1 cellular context compared by ENCODE assay signal in the genomic region with DNA sequence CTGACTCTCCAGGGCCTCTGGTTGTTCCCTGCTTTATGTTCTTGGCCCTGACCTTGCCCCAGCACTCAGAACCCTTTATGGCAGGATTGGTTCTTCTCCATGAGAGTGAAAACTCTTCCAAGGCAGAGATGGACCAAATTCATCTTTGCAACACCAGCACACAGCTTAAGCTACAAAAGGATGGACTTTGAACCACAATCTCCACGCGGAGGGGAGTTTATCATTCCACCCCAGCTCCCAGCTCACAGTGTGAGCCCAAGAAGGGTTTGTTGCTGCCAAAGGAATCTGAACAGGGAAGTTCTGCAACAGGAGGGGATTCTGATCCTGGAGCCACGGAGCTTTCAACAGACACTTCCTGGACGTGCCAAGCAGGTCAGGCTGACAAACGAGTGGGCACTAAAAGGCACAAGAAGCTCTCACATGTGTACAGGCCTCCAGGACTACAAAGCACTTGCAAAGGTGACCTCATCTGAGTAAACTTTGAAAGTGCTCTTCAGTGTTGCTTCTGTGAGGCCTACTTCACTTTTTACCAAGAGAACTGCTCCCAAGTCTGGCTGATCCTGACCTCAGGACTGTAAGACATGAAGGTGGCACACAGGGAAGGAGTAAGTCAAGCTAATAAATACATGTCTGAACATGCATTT.
TF ChIP-seq lines count a peak whose summit lies in the region.

No MANE protein-coding gene starts in this region.

TF ChIP-seq in HepG2, 621 proteins besides CTCF, POLR2A, EP300 and RAD21 (continued from another document and continues in another):
- TF ChIP-seq, protein P1, sequence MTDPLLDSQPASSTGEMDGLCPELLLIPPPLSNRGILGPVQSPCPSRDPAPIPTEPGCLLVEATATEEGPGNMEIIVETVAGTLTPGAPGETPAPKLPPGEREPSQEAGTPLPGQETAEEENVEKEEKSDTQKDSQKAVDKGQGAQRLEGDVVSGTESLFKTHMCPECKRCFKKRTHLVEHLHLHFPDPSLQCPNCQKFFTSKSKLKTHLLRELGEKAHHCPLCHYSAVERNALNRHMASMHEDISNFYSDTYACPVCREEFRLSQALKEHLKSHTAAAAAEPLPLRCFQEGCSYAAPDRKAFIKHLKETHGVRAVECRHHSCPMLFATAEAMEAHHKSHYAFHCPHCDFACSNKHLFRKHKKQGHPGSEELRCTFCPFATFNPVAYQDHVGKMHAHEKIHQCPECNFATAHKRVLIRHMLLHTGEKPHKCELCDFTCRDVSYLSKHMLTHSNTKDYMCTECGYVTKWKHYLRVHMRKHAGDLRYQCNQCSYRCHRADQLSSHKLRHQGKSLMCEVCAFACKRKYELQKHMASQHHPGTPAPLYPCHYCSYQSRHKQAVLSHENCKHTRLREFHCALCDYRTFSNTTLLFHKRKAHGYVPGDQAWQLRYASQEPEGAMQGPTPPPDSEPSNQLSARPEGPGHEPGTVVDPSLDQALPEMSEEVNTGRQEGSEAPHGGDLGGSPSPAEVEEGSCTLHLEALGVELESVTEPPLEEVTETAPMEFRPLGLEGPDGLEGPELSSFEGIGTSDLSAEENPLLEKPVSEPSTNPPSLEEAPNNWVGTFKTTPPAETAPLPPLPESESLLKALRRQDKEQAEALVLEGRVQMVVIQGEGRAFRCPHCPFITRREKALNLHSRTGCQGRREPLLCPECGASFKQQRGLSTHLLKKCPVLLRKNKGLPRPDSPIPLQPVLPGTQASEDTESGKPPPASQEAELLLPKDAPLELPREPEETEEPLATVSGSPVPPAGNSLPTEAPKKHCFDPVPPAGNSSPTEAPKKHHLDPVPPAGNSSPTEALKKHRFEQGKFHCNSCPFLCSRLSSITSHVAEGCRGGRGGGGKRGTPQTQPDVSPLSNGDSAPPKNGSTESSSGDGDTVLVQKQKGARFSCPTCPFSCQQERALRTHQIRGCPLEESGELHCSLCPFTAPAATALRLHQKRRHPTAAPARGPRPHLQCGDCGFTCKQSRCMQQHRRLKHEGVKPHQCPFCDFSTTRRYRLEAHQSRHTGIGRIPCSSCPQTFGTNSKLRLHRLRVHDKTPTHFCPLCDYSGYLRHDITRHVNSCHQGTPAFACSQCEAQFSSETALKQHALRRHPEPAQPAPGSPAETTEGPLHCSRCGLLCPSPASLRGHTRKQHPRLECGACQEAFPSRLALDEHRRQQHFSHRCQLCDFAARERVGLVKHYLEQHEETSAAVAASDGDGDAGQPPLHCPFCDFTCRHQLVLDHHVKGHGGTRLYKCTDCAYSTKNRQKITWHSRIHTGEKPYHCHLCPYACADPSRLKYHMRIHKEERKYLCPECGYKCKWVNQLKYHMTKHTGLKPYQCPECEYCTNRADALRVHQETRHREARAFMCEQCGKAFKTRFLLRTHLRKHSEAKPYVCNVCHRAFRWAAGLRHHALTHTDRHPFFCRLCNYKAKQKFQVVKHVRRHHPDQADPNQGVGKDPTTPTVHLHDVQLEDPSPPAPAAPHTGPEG (CRISPR knock-in tag; IDR thresholded peaks at IDR 0.05), result 0 out of 2 replicates have a peak, but pooled peaks have one; percentile 39
- TF ChIP-seq, protein P2, sequence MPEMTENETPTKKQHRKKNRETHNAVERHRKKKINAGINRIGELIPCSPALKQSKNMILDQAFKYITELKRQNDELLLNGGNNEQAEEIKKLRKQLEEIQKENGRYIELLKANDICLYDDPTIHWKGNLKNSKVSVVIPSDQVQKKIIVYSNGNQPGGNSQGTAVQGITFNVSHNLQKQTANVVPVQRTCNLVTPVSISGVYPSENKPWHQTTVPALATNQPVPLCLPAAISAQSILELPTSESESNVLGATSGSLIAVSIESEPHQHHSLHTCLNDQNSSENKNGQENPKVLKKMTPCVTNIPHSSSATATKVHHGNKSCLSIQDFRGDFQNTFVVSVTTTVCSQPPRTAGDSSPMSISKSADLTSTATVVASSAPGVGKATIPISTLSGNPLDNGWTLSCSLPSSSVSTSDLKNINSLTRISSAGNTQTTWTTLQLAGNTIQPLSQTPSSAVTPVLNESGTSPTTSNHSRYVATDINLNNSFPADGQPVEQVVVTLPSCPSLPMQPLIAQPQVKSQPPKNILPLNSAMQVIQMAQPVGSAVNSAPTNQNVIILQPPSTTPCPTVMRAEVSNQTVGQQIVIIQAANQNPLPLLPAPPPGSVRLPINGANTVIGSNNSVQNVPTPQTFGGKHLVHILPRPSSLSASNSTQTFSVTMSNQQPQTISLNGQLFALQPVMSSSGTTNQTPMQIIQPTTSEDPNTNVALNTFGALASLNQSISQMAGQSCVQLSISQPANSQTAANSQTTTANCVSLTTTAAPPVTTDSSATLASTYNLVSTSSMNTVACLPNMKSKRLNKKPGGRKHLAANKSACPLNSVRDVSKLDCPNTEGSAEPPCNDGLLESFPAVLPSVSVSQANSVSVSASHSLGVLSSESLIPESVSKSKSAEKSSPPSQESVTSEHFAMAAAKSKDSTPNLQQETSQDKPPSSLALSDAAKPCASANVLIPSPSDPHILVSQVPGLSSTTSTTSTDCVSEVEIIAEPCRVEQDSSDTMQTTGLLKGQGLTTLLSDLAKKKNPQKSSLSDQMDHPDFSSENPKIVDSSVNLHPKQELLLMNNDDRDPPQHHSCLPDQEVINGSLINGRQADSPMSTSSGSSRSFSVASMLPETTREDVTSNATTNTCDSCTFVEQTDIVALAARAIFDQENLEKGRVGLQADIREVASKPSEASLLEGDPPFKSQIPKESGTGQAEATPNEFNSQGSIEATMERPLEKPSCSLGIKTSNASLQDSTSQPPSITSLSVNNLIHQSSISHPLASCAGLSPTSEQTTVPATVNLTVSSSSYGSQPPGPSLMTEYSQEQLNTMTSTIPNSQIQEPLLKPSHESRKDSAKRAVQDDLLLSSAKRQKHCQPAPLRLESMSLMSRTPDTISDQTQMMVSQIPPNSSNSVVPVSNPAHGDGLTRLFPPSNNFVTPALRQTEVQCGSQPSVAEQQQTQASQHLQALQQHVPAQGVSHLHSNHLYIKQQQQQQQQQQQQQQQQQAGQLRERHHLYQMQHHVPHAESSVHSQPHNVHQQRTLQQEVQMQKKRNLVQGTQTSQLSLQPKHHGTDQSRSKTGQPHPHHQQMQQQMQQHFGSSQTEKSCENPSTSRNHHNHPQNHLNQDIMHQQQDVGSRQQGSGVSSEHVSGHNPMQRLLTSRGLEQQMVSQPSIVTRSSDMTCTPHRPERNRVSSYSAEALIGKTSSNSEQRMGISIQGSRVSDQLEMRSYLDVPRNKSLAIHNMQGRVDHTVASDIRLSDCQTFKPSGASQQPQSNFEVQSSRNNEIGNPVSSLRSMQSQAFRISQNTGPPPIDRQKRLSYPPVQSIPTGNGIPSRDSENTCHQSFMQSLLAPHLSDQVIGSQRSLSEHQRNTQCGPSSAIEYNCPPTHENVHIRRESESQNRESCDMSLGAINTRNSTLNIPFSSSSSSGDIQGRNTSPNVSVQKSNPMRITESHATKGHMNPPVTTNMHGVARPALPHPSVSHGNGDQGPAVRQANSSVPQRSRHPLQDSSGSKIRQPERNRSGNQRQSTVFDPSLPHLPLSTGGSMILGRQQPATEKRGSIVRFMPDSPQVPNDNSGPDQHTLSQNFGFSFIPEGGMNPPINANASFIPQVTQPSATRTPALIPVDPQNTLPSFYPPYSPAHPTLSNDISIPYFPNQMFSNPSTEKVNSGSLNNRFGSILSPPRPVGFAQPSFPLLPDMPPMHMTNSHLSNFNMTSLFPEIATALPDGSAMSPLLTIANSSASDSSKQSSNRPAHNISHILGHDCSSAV (CRISPR knock-in tag; IDR thresholded peaks at IDR 0.05; ENCODE audit: borderline replicate concordance), result no peak
- TF ChIP-seq, protein P3, sequence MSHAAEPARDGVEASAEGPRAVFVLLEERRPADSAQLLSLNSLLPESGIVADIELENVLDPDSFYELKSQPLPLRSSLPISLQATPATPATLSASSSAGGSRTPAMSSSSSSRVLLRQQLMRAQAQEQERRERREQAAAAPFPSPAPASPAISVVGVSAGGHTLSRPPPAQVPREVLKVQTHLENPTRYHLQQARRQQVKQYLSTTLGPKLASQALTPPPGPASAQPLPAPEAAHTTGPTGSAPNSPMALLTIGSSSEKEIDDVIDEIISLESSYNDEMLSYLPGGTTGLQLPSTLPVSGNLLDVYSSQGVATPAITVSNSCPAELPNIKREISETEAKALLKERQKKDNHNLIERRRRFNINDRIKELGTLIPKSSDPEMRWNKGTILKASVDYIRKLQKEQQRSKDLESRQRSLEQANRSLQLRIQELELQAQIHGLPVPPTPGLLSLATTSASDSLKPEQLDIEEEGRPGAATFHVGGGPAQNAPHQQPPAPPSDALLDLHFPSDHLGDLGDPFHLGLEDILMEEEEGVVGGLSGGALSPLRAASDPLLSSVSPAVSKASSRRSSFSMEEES (CRISPR knock-in tag; IDR thresholded peaks at IDR 0.05), result peak; percentile 63; the same call in 1 of the 2 replicates
- TF ChIP-seq GPN1 (CRISPR knock-in tag; IDR thresholded peaks at IDR 0.05; ENCODE audit: borderline replicate concordance), result no peak
- TF ChIP-seq ZEB1 (IDR thresholded peaks at IDR 0.05; ENCODE audit: insufficient replicate concordance, low read depth), result peak; percentile 21
- peak; percentile 74 for TF ChIP-seq RXRA (CRISPR knock-in tag; IDR thresholded peaks at IDR 0.05)
- peak; percentile 98 for TF ChIP-seq JUND (CRISPR knock-in tag; IDR thresholded peaks at IDR 0.05)
- TF ChIP-seq, protein P4, sequence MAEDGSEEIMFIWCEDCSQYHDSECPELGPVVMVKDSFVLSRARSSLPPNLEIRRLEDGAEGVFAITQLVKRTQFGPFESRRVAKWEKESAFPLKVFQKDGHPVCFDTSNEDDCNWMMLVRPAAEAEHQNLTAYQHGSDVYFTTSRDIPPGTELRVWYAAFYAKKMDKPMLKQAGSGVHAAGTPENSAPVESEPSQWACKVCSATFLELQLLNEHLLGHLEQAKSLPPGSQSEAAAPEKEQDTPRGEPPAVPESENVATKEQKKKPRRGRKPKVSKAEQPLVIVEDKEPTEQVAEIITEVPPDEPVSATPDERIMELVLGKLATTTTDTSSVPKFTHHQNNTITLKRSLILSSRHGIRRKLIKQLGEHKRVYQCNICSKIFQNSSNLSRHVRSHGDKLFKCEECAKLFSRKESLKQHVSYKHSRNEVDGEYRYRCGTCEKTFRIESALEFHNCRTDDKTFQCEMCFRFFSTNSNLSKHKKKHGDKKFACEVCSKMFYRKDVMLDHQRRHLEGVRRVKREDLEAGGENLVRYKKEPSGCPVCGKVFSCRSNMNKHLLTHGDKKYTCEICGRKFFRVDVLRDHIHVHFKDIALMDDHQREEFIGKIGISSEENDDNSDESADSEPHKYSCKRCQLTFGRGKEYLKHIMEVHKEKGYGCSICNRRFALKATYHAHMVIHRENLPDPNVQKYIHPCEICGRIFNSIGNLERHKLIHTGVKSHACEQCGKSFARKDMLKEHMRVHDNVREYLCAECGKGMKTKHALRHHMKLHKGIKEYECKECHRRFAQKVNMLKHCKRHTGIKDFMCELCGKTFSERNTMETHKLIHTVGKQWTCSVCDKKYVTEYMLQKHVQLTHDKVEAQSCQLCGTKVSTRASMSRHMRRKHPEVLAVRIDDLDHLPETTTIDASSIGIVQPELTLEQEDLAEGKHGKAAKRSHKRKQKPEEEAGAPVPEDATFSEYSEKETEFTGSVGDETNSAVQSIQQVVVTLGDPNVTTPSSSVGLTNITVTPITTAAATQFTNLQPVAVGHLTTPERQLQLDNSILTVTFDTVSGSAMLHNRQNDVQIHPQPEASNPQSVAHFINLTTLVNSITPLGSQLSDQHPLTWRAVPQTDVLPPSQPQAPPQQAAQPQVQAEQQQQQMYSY (CRISPR knock-in tag; IDR thresholded peaks at IDR 0.05), result peak; percentile 20; the same call in 1 of the 2 replicates
- TF ChIP-seq ZNF44 (CRISPR knock-in tag; IDR thresholded peaks at IDR 0.05), result no peak
- TF ChIP-seq ISX (CRISPR knock-in tag; conservative IDR thresholded peaks at IDR 0.05), result no peak
- TF ChIP-seq ZFP36L1 (CRISPR knock-in tag; IDR thresholded peaks at IDR 0.05), result no peak
- TF ChIP-seq ARNT (IDR thresholded peaks at IDR 0.05), result no peak
- TF ChIP-seq ZNF33A (CRISPR knock-in tag; IDR thresholded peaks at IDR 0.05; ENCODE audit: borderline replicate concordance), result no peak
- no peak for TF ChIP-seq ZNF646 (CRISPR knock-in tag; IDR thresholded peaks at IDR 0.05)
- no peak for TF ChIP-seq HOXD1 (CRISPR knock-in tag; IDR thresholded peaks at IDR 0.05)
- TF ChIP-seq DNMT1 (CRISPR knock-in tag; IDR thresholded peaks at IDR 0.05), result no peak
- peak; percentile 66; the same call in 1 of the 2 replicates for TF ChIP-seq ETV5 (CRISPR knock-in tag; IDR thresholded peaks at IDR 0.05; ENCODE audit: borderline replicate concordance)
- no peak for TF ChIP-seq ZNF713 (CRISPR knock-in tag; IDR thresholded peaks at IDR 0.05)
- no peak for TF ChIP-seq U2AF2 (IDR thresholded peaks at IDR 0.05; ENCODE audit: low read depth, low read length)
